In genomic region chr19:4635763-4636135, GRCh38 we compare ENCODE assay signal across 1 cellular context.
TF ChIP-seq lines count a peak whose summit lies in the region.

No MANE protein-coding gene starts in this region.

TF ChIP-seq in HCT116, 20 proteins besides CTCF, POLR2A, EP300 and RAD21 (continued from another document):
- TF ChIP-seq, protein P1, sequence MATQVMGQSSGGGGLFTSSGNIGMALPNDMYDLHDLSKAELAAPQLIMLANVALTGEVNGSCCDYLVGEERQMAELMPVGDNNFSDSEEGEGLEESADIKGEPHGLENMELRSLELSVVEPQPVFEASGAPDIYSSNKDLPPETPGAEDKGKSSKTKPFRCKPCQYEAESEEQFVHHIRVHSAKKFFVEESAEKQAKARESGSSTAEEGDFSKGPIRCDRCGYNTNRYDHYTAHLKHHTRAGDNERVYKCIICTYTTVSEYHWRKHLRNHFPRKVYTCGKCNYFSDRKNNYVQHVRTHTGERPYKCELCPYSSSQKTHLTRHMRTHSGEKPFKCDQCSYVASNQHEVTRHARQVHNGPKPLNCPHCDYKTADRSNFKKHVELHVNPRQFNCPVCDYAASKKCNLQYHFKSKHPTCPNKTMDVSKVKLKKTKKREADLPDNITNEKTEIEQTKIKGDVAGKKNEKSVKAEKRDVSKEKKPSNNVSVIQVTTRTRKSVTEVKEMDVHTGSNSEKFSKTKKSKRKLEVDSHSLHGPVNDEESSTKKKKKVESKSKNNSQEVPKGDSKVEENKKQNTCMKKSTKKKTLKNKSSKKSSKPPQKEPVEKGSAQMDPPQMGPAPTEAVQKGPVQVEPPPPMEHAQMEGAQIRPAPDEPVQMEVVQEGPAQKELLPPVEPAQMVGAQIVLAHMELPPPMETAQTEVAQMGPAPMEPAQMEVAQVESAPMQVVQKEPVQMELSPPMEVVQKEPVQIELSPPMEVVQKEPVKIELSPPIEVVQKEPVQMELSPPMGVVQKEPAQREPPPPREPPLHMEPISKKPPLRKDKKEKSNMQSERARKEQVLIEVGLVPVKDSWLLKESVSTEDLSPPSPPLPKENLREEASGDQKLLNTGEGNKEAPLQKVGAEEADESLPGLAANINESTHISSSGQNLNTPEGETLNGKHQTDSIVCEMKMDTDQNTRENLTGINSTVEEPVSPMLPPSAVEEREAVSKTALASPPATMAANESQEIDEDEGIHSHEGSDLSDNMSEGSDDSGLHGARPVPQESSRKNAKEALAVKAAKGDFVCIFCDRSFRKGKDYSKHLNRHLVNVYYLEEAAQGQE (IDR thresholded peaks at IDR 0.05; ENCODE audit: low read depth): no peak
- TF ChIP-seq SIN3A (IDR thresholded peaks at IDR 0.05; ENCODE audit: low read depth) (no peak), SRF (IDR thresholded peaks at IDR 0.05; ENCODE audit: low read depth) (no peak), POLR2AphosphoS5 (IDR thresholded peaks at IDR 0.05; ENCODE audit: low read depth, low read length) (no peak), CEBPB (IDR thresholded peaks at IDR 0.05; ENCODE audit: low read depth) (no peak)
